In genomic region chr1:53642215-53642555, GRCh38 we compare ENCODE assay signal across 20 cellular contexts.
DNase-seq lines count a peak whose midpoint lies in the region; ATAC-seq and TF ChIP-seq lines count a peak whose summit lies in the region.
"Had no signal": no experiment of that assay in that cellular context is flagged by ENCODE, and none has a peak within 500 bp of the region (broad histone marks: within the 10 kb centered on the region; RNA-seq: fewer than 3 reads in every experiment).

No MANE protein-coding gene starts in this region.

- TF ChIP-seq POLR2A in stomach (IDR thresholded peaks at IDR 0.05), result no peak

- H3K27me3 ChIP-seq in lower lobe of right lung (ENCODE audit: low read depth) (no peaks in the 10 kb centered on the region), stomach (peaks cover 0 to 6% (median 0%) of the 10 kb centered on the region in 3 donors)
- H3K27me3 ChIP-seq: MG63 had no signal

- H3K27ac ChIP-seq in lower lobe of right lung (no peak overlapping the region), stomach (no peak overlapping the region)
- H3K27ac ChIP-seq: 22Rv1 had no signal

- ATAC-seq in activated CD4-positive, CD25-positive, alpha-beta regulatory T cell treated with anti-CD3 and anti-CD28 coated beads, Interleukin-2, amount 50 U/mL, for 24 hours, result no peak
- ATAC-seq in SK-N-SH treated with all-trans-retinoic acid at 6 μM for 48 hours, result peak; percentile 39
- ATAC-seq in lower lobe of right lung, result no peak
- no peak for ATAC-seq in GM21619 (IDR thresholded peaks at IDR 0.05; ENCODE audit: unreplicated experiment)

- H3K36me3 ChIP-seq in lower lobe of right lung, result no peaks in the 10 kb centered on the region
- H3K36me3 ChIP-seq in stomach, result no peaks in the 10 kb centered on the region
- H3K36me3 ChIP-seq: MG63 had no signal

- no peak overlapping the region for H3K4me3 ChIP-seq in lower lobe of right lung
- no peak overlapping the region for H3K4me3 ChIP-seq in stomach
- H3K4me3 ChIP-seq: MG63 had no signal

- peak; percentile 8 for DNase-seq in activated CD4-positive, CD25-positive, alpha-beta regulatory T cell treated with anti-CD3 and anti-CD28 coated beads, Interleukin-2, amount 50 U/mL, for 72 hours
- DNase-seq in lower lobe of right lung (peak; percentile 6), stomach (peak; percentile 7), NCI-H2029 treated with DMSO at 0.1 percent for 48 hours (lab: John Stamatoyannopoulos, UW) (no peak)
- DNase-seq in stimulated activated CD8-positive, alpha-beta memory T cell treated with anti-CD3 and anti-CD28 coated beads, Interleukin-4, amount 100 ng/mL, for 48 hours, result no peak
- DNase-seq: AML-193; DMS79; Kasumi-1; MG63; NCI-H1048; NCI-H1436; NCI-H2029; NCI-H446; NCI-H69; NK-92 treated with Interleukin-12 subunit alpha and Interleukin-12 subunit beta, amount 100 ng/mL, for 24 hours; SHP77 had no signal

- TF ChIP-seq EP300 in stomach (IDR thresholded peaks at IDR 0.05), result no peak

- intact Hi-C loops in lower lobe of right lung (cut with DNase I) (no loop called here), stomach (cut with DNase I; ENCODE audit: low total_unique reads) (no loop called here)

- WGBS in stomach, 5 donors, result 76 to 91% (median 83%) methylated on average over 6 to 7 of the region's 7 CpGs

- TF ChIP-seq CTCF in lower lobe of right lung (IDR thresholded peaks at IDR 0.05) (no peak), stomach (IDR thresholded peaks at IDR 0.05) (no peak)

- H3K4me1 ChIP-seq in lower lobe of right lung, result no peaks in the 10 kb centered on the region
- no peaks in the 10 kb centered on the region for H3K4me1 ChIP-seq in stomach

- H3K9me3 ChIP-seq in lower lobe of right lung (no peaks in the 10 kb centered on the region), stomach (no peaks in the 10 kb centered on the region)
- H3K9me3 ChIP-seq: MG63 had no signal

TF ChIP-seq in SK-N-SH treated with all-trans-retinoic acid at 6 μM for 48 hours, 23 proteins besides CTCF, POLR2A, EP300 and RAD21:
- TF ChIP-seq ZC3H10 (CRISPR knock-in tag; IDR thresholded peaks at IDR 0.05), result no peak
- no peak for TF ChIP-seq PATZ1 (CRISPR knock-in tag; IDR thresholded peaks at IDR 0.05; ENCODE audit: borderline replicate concordance)
- TF ChIP-seq RARB (CRISPR knock-in tag; IDR thresholded peaks at IDR 0.05), result no peak
- TF ChIP-seq TCF4 (CRISPR knock-in tag; IDR thresholded peaks at IDR 0.05; ENCODE audit: borderline replicate concordance), result no peak
- no peak for TF ChIP-seq CSRNP3 (CRISPR knock-in tag; IDR thresholded peaks at IDR 0.05)
- no peak for TF ChIP-seq OSR1 (CRISPR knock-in tag; IDR thresholded peaks at IDR 0.05)
TF ChIP-seq in SK-N-SH treated with all-trans-retinoic acid at 6 μM for 48 hours: peak in this region for 0.

Comparison
In these comparisons a context has a peak if more than half of its experiments do, and no peak if none do; other contexts are left out.
1. DNase-seq: peak in activated CD4-positive, CD25-positive, alpha-beta regulatory T cell treated with anti-CD3 and anti-CD28 coated beads, Interleukin-2, amount 50 U/mL, for 72 hours (single experiment), lower lobe of right lung (single experiment) and stomach (single experiment); none in stimulated activated CD8-positive, alpha-beta memory T cell treated with anti-CD3 and anti-CD28 coated beads, Interleukin-4, amount 100 ng/mL, for 48 hours (single experiment) and NCI-H2029 treated with DMSO at 0.1 percent for 48 hours (single experiment).